ENCODE assay signal across 8 cellular contexts in the genomic region with DNA sequence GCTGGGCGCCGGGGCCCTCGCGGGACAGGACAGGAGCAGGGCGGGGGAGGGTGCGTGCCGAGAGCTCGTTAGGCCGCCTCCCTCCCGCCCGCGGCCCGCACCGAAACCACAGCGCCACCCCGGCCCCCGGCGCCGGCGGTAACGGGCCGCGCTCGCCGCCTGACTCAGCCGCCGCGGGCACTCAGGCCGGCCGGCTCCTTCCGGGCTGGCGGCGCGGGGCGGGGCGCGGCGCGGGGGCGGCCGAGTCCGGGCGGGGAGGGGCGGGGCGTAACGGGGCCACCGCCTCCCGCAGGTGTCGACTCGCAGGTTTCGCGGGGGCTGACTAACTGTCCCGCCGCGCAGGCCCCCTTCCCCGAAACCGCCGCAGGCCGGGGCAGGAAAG. TPM values are rescaled to one million over a fixed set of nuclear protein-coding genes. Genes with fewer than 3 reads are reported as not detected.
DNase-seq lines count a peak whose midpoint lies in the region; ATAC-seq and TF ChIP-seq lines count a peak whose summit lies in the region.

Gene AP5B1, minus strand, starts transcription at position 207 of the 382 bp plus-strand sequence. CDS start 385 bp downstream, outside the sequence.

- ATAC-seq in GM21528 (IDR thresholded peaks at IDR 0.05; ENCODE audit: low FRiP score, unreplicated experiment), result peak; percentile 58
- ATAC-seq in HG03378 (IDR thresholded peaks at IDR 0.05; ENCODE audit: unreplicated experiment), result no peak

- H3K9ac ChIP-seq in ES-I3 (ENCODE audit: low read depth, low read length), result peak within 1 kb of the TSS; percentile 85

- peaks cover 4% of the 10 kb centered on the region; the same call in 1 of the 2 replicates for H3K4me1 ChIP-seq in ES-I3 (ENCODE audit: insufficient read depth, low read length)

- H3K4me3 ChIP-seq in kidney epithelial cell (ENCODE audit: low read depth, low read length), result peak within 1 kb of the TSS; percentile 90

- peak; percentile 31 for DNase-seq in LHCN-M2 (ENCODE audit: low read depth)
- peak; percentile 38 for DNase-seq in activated CD4-positive, CD25-positive, alpha-beta regulatory T cell treated with anti-CD3 and anti-CD28 coated beads, Interleukin-2, amount 50 U/mL, for 16 hours (ENCODE audit: low read depth, low spot score)
- DNase-seq in cerebellar cortex (ENCODE audit: low spot score), result peak; percentile 43
- DNase-seq in kidney epithelial cell (ENCODE audit: low read depth), result no peak
- peak; percentile 33 to 55 for DNase-seq in stimulated activated CD4-positive, alpha-beta T cell treated with anti-CD3 and anti-CD28 coated beads, Interleukin-1b, Interleukin-23, amount 100 ng/mL, for 1 hour (ENCODE audit: low read depth in 2 of 2)

- H3K36me3 ChIP-seq in ES-I3 (ENCODE audit: insufficient read depth, low read length), result no peaks in the 10 kb centered on the region; the same call in 1 of the 2 replicates
- H3K36me3 ChIP-seq in kidney epithelial cell (ENCODE audit: control insufficient read depth, insufficient read depth, low read length), result no peaks in the 10 kb centered on the region

- H3K27me3 ChIP-seq in kidney epithelial cell (ENCODE audit: control insufficient read depth, insufficient read depth, low read length), result peaks cover 5% of the 10 kb centered on the region

- no peak for TF ChIP-seq CTCF in kidney epithelial cell (IDR thresholded peaks at IDR 0.05; ENCODE audit: insufficient read depth, low read length, poor library complexity, severe bottlenecking)

- no peaks in the 10 kb centered on the region for H3K9me3 ChIP-seq in ES-I3 (ENCODE audit: control insufficient read depth, insufficient read depth, low read length)

RNA-seq across cellular contexts. Expression of gene AP5B1, which starts in this region (rescaled TPM):
- total RNA-seq in LHCN-M2 (2014; rRNA removed) (12.8 and 14.1 TPM in 2 replicates), kidney epithelial cell (21.5 and 21.7 TPM in 2 replicates)
- polyA plus RNA-seq in LHCN-M2 (2012), result 5.0 TPM
